ENCODE assay signal across 8 cellular contexts in the genomic region with DNA sequence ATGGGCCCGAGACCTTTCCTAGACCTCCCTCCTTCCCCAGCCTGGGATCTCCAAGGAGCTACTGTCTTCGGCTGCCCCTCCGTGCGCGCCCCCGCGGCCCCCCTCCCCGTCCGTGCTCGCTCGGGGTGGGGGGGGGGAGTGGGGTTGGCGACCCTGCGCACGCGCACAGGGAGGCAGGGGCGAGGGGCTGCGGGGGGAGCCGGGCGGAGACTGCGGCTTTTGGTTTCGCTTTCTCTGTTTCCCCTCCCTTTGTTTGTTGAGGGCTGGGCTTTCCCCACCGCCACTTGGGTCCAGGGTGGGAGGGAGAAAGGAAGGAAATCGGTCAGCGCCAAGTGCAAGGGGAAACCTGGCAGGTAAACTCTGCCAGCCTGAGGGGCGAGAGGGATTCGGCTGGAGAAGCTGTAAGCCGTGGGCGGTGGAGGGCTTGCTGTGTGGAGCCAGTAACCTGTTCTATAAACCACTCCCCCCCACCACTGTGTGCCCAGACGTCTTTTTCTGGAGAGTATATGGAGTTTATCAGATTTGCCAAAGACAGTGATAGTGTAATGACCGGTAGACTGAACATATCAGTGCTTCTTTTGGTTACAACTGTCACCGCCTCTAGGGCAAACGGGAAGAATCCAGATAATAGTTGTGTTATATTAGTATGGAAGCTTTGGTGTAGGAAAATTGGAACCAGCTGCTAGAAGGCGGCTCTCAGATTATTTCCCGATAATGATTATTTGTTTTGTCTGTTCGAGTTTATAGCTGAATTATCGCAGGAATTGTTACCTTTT. TPM values are rescaled to one million over a fixed set of nuclear protein-coding genes. Genes with fewer than 3 reads are reported as not detected.
DNase-seq lines count a peak whose midpoint lies in the region; ATAC-seq and TF ChIP-seq lines count a peak whose summit lies in the region.

No MANE protein-coding gene starts in this region.

- peaks cover 64% of the 10 kb centered on the region for H3K4me1 Mint-ChIP-seq in activated naive CD8-positive, alpha-beta T cell (ENCODE audit: low read depth)

- H3K9me3 ChIP-seq in KOPT-K1 (ENCODE audit: insufficient read depth, low read length, poor library complexity, severe bottlenecking) = no peaks in the 10 kb centered on the region
- no peaks in the 10 kb centered on the region for H3K9me3 ChIP-seq in upper lobe of right lung

- H3K9me3 Mint-ChIP-seq in activated naive CD8-positive, alpha-beta T cell (ENCODE audit: low read depth) = no peaks in the 10 kb centered on the region

- peak; percentile 39 for DNase-seq in DMS53 treated with DMSO at 0.1 percent for 48 hours (lab: John Stamatoyannopoulos, UW; ENCODE audit: unreplicated experiment)
- peak; percentile 86 for DNase-seq in cardiac septum (ENCODE audit: low spot score)
- peak; percentile 85 for DNase-seq in posterior vena cava (ENCODE audit: low spot score)
- peak; percentile 80 for DNase-seq in upper lobe of right lung

- ATAC-seq in GM21723 (IDR thresholded peaks at IDR 0.05; ENCODE audit: unreplicated experiment) (peak; percentile 47), SK-N-SH treated with all-trans-retinoic acid at 6 μM for 48 hours (peak; percentile 52), upper lobe of right lung (peak; percentile 67)

- peaks cover 56% of the 10 kb centered on the region for H3K4me1 ChIP-seq in upper lobe of right lung

- no peak for TF ChIP-seq CTCF in upper lobe of right lung (IDR thresholded peaks at IDR 0.05)

- intact Hi-C loops in cardiac septum (cut with DNase I) = loop anchor here (5.0 to 10.0 kb wide), 3 partner anchors 52 to 641 kb away; a partner anchor contains a TSS
- intact Hi-C loops in posterior vena cava (cut with DNase I) = no loop called here
- intact Hi-C loops in upper lobe of right lung (cut with DNase I) = no loop called here

- no peaks in the 10 kb centered on the region for H3K27me3 ChIP-seq in upper lobe of right lung

- H3K27me3 Mint-ChIP-seq in activated naive CD8-positive, alpha-beta T cell = no peaks in the 10 kb centered on the region

- H3K36me3 ChIP-seq in KOPT-K1 (ENCODE audit: insufficient read depth, low read length) = peaks cover 58% of the 10 kb centered on the region
- peaks cover 43% of the 10 kb centered on the region for H3K36me3 ChIP-seq in upper lobe of right lung

- peak overlapping the region; percentile 77 for H3K4me3 ChIP-seq in upper lobe of right lung

- H3K36me3 Mint-ChIP-seq in activated naive CD8-positive, alpha-beta T cell = peaks cover 18% of the 10 kb centered on the region

- H3K4me3 Mint-ChIP-seq in activated naive CD8-positive, alpha-beta T cell = peak overlapping the region; percentile 97

- peak overlapping the region; percentile 100 for H3K27ac ChIP-seq in KOPT-K1 (ENCODE audit: low read depth, low read length, poor library complexity, severe bottlenecking)
- peak overlapping the region; percentile 97 for H3K27ac ChIP-seq in upper lobe of right lung

- peak overlapping the region; percentile 94 for H3K27ac Mint-ChIP-seq in activated naive CD8-positive, alpha-beta T cell

TF ChIP-seq in SK-N-SH treated with all-trans-retinoic acid at 6 μM for 48 hours, 23 proteins besides CTCF, POLR2A, EP300 and RAD21:
- no peak for TF ChIP-seq PPARA (CRISPR knock-in tag; IDR thresholded peaks at IDR 0.05; ENCODE audit: borderline replicate concordance)
- TF ChIP-seq ZNF8 (CRISPR knock-in tag; IDR thresholded peaks at IDR 0.05) = no peak
- TF ChIP-seq, protein P1, sequence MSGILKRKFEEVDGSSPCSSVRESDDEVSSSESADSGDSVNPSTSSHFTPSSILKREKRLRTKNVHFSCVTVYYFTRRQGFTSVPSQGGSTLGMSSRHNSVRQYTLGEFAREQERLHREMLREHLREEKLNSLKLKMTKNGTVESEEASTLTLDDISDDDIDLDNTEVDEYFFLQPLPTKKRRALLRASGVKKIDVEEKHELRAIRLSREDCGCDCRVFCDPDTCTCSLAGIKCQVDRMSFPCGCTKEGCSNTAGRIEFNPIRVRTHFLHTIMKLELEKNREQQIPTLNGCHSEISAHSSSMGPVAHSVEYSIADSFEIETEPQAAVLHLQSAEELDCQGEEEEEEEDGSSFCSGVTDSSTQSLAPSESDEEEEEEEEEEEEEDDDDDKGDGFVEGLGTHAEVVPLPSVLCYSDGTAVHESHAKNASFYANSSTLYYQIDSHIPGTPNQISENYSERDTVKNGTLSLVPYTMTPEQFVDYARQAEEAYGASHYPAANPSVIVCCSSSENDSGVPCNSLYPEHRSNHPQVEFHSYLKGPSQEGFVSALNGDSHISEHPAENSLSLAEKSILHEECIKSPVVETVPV (CRISPR knock-in tag; IDR thresholded peaks at IDR 0.05) = no peak
- 0 out of 2 replicates have a peak, but pooled peaks have one; percentile 30 for TF ChIP-seq RARB (CRISPR knock-in tag; IDR thresholded peaks at IDR 0.05)
- TF ChIP-seq OSR1 (CRISPR knock-in tag; IDR thresholded peaks at IDR 0.05) = no peak
- TF ChIP-seq TCF4 (CRISPR knock-in tag; IDR thresholded peaks at IDR 0.05; ENCODE audit: borderline replicate concordance) = peak; percentile 70; the same call in 1 of the 2 replicates
- TF ChIP-seq, protein P2, sequence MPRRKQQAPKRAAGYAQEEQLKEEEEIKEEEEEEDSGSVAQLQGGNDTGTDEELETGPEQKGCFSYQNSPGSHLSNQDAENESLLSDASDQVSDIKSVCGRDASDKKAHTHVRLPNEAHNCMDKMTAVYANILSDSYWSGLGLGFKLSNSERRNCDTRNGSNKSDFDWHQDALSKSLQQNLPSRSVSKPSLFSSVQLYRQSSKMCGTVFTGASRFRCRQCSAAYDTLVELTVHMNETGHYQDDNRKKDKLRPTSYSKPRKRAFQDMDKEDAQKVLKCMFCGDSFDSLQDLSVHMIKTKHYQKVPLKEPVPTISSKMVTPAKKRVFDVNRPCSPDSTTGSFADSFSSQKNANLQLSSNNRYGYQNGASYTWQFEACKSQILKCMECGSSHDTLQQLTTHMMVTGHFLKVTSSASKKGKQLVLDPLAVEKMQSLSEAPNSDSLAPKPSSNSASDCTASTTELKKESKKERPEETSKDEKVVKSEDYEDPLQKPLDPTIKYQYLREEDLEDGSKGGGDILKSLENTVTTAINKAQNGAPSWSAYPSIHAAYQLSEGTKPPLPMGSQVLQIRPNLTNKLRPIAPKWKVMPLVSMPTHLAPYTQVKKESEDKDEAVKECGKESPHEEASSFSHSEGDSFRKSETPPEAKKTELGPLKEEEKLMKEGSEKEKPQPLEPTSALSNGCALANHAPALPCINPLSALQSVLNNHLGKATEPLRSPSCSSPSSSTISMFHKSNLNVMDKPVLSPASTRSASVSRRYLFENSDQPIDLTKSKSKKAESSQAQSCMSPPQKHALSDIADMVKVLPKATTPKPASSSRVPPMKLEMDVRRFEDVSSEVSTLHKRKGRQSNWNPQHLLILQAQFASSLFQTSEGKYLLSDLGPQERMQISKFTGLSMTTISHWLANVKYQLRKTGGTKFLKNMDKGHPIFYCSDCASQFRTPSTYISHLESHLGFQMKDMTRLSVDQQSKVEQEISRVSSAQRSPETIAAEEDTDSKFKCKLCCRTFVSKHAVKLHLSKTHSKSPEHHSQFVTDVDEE (CRISPR knock-in tag; IDR thresholded peaks at IDR 0.05) = no peak
- no peak for TF ChIP-seq ZFP3 (CRISPR knock-in tag; IDR thresholded peaks at IDR 0.05)
- TF ChIP-seq, protein P3, sequence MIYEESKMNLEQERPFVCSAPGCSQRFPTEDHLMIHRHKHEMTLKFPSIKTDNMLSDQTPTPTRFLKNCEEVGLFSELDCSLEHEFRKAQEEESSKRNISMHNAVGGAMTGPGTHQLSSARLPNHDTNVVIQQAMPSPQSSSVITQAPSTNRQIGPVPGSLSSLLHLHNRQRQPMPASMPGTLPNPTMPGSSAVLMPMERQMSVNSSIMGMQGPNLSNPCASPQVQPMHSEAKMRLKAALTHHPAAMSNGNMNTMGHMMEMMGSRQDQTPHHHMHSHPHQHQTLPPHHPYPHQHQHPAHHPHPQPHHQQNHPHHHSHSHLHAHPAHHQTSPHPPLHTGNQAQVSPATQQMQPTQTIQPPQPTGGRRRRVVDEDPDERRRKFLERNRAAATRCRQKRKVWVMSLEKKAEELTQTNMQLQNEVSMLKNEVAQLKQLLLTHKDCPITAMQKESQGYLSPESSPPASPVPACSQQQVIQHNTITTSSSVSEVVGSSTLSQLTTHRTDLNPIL (CRISPR knock-in tag; IDR thresholded peaks at IDR 0.05; ENCODE audit: low read depth) = no peak
- TF ChIP-seq SNAI2 (CRISPR knock-in tag; IDR thresholded peaks at IDR 0.05) = no peak
- no peak for TF ChIP-seq CSDC2 (CRISPR knock-in tag; IDR thresholded peaks at IDR 0.05)
- TF ChIP-seq ESRRG (CRISPR knock-in tag; IDR thresholded peaks at IDR 0.05) = no peak

RNA-seq across cellular contexts. Expression of a gene that starts 0.7 kb away (rescaled TPM):
- total RNA-seq in cardiac septum (87.6 TPM), posterior vena cava (10 to 100 TPM; 71.8 to 83.1 TPM), upper lobe of right lung (125 TPM)

RNA-seq across cellular contexts. Expression of a gene that starts 24.3 kb away (rescaled TPM):
- 18.7 TPM for total RNA-seq in cardiac septum
- 10 to 100 TPM; 20.2 to 20.9 TPM for total RNA-seq in posterior vena cava
- total RNA-seq in upper lobe of right lung = 24.9 TPM

RNA-seq across cellular contexts. Expression of a gene that starts 50.7 kb away (rescaled TPM):
- 16.4 TPM for total RNA-seq in cardiac septum
- 10 to 100 TPM; 15.8 to 16.8 TPM for total RNA-seq in posterior vena cava
- 19.2 TPM for total RNA-seq in upper lobe of right lung

Comparison
In these comparisons a context has a peak if more than half of its experiments do, and no peak if none do; other contexts are left out.
1. Peak in every context shown above with its lines: DNase-seq, ATAC-seq, H3K4me3 ChIP-seq and H3K27ac ChIP-seq.